Comparison of ENCODE assay signal across 8 cellular contexts in the genomic region with DNA sequence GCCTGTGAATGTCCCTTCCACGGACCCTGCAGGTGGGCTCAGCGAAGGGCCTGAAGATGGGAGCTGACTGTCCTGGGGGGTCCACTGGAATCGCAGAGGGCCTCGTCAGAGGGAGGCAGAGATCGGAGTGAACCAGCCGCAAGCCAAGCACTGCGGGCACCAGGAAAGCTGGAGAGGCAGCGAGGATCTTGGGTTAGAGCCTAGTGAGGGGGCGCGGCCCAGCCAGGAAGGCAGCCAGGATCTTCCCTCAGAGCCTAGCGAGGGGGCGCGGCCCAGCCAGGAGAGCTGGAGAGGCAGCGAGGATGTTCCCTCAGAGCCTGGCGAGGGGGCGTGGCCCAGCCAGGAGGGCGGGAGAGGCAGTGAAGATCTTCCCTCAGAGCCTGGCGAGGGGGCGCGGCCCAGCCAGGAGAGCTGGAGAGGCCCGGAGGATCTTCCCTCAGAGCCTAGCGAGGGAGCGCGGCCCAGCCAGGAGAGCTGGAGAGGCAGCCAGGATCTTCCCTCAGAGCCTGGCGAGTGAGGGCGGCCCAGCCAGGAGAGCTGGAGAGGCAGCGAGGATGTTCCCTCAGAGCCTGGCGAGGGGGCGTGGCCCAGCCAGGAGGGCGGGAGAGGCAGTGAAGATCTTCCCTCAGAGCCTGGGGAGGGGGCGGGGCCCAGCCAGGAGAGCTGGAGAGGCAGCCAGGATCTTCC.
A peak's percentile ranks its signal among the peaks of the same experiment; 100 is the strongest.
DNase-seq lines count a peak whose midpoint lies in the region; ATAC-seq and TF ChIP-seq lines count a peak whose summit lies in the region.
"Not testable (repeated sequence)": the region's sequence is repeated elsewhere in the genome, so short reads cannot be mapped to it uniquely, and the experiment has no call there.

No MANE protein-coding gene starts in this region.

- H3K27ac Mint-ChIP-seq in activated CD8-positive, alpha-beta memory T cell treated with anti-CD3 and anti-CD28 coated beads, Interleukin-2, amount 10 ng/mL, durations not matched to agents 7 days and 5 days = not testable (repeated sequence)

- H3K36me3 ChIP-seq in IMR-90 (ENCODE audit: control insufficient read depth, insufficient read depth, low read length); iPS-18a (ENCODE audit: control insufficient read depth, low read depth, low read length); neuronal stem cell (replicated peaks in 1 of 2; ENCODE audit: control insufficient read depth in 2 of 2, insufficient read depth in 2 of 2, low read length in 2 of 2); thyroid gland: not testable (repeated sequence)

- not testable (repeated sequence) for TF ChIP-seq RAD21 in IMR-90 (IDR thresholded peaks at IDR 0.05; ENCODE audit: low read length)

- dilution Hi-C loops in IMR-90 (cut with HindIII; ENCODE audit: low sequenced_read_pairs, unreplicated experiment) = not testable (repeated sequence)

- H3K27ac ChIP-seq in IMR-90 (ENCODE audit: insufficient read depth, low read length); iPS-18a (ENCODE audit: low read length): not testable (repeated sequence)
- H3K27ac ChIP-seq in dorsolateral prefrontal cortex = peak overlapping the region in 8 of 59 donors; percentile 24 to 64 (median 44)
- peak overlapping the region; percentile 81 for H3K27ac ChIP-seq in neuronal stem cell (replicated peaks; ENCODE audit: low read length)
- H3K27ac ChIP-seq in thyroid gland = peak overlapping the region in 2 of 3 donors; percentile 15 to 44

- not testable (repeated sequence) for BruUV-seq in IMR-90 (replicated peaks; lab: Mats Ljungman, UMichigan)

- peak overlapping the region; percentile 68 for H3K4me3 Mint-ChIP-seq in activated CD8-positive, alpha-beta memory T cell treated with anti-CD3 and anti-CD28 coated beads, Interleukin-2, amount 10 ng/mL, durations not matched to agents 7 days and 5 days

- not testable (repeated sequence) for H3K14ac ChIP-seq in IMR-90 (replicated peaks; ENCODE audit: low read depth, low read length); neuronal stem cell (ENCODE audit: low read length)

- H3K4me1 ChIP-seq in IMR-90 (ENCODE audit: control insufficient read depth, insufficient read depth, low read length); neuronal stem cell (ENCODE audit: control insufficient read depth in 2 of 2, insufficient read depth in 1 of 2, low read depth in 1 of 2, low read length in 2 of 2); thyroid gland: not testable (repeated sequence)
- peaks cover 31% of the 10 kb centered on the region for H3K4me1 ChIP-seq in iPS-18a (ENCODE audit: control insufficient read depth, low read depth, low read length)

- TF ChIP-seq POLR2A in IMR-90 (IDR thresholded peaks at IDR 0.05; ENCODE audit: low read depth, low read length); thyroid gland (IDR thresholded peaks at IDR 0.05): not testable (repeated sequence)

- CTCF ChIA-PET in IMR-90 (lab: Yijun Ruan, JAX) = interaction anchor here (0.7 to 1.0 kb wide), 2 partner anchors 73 to 590 kb away, joined by 3 to 4 read pairs; no protein-coding TSS in a partner anchor
- CTCF ChIA-PET in activated CD8-positive, alpha-beta memory T cell treated with anti-CD3 and anti-CD28 coated beads, Interleukin-2, amount 10 ng/mL, durations not matched to agents 7 days and 5 days (lab: Charles Lee) = interaction anchor here (1.4 kb wide), 1 partner anchor 10 kb away, joined by 3 read pairs; no protein-coding TSS in a partner anchor

- H3K79me1 ChIP-seq in IMR-90 (ENCODE audit: low read depth in 1 of 2, low read length in 2 of 2); neuronal stem cell (ENCODE audit: low read depth, low read length): not testable (repeated sequence)

- in situ Hi-C loops in IMR-90 (cut with MboI; ENCODE audit: low sequenced_read_pairs) = not testable (repeated sequence)

- WGBS in IMR-90 (ENCODE audit: extremely low coverage in 2 of 2, insufficient read length in 1 of 2), 2 experiments = 0% methylated on average over 14 of the region's 31 CpGs; no CpG with 5 or more reads in 1 of the 2 experiments
- WGBS in neuronal stem cell (ENCODE audit: extremely low coverage in 2 of 2, insufficient read length in 2 of 2, insufficient replicate concordance in 1 of 2), 2 donors = no CpG with 5 or more reads among the region's 31 CpGs
- 10 to 12% methylated on average over 23 to 24 of the region's 31 CpGs for WGBS in thyroid gland, 2 donors

- H4K8ac ChIP-seq in IMR-90 (ENCODE audit: low read depth in 2 of 2, low read length in 2 of 2); neuronal stem cell (ENCODE audit: low read depth, low read length): not testable (repeated sequence)

- not testable (repeated sequence) for H2BK120ac ChIP-seq in IMR-90 (ENCODE audit: low read depth, low read length); neuronal stem cell (ENCODE audit: low read depth, low read length)

- not testable (repeated sequence) for H3K9me3 ChIP-seq in IMR-90 (ENCODE audit: control insufficient read depth, insufficient read depth, low read length); iPS-18a (ENCODE audit: control insufficient read depth, low read depth, low read length); neuronal stem cell (replicated peaks in 1 of 2; ENCODE audit: control insufficient read depth in 2 of 2, insufficient read depth in 1 of 2, low read depth in 1 of 2, low read length in 2 of 2); thyroid gland

- ATAC-seq in IMR-90 (ENCODE audit: low read depth) = peak; percentile 71
- not testable (repeated sequence) for ATAC-seq in activated CD8-positive, alpha-beta memory T cell treated with anti-CD3 and anti-CD28 coated beads, Interleukin-2, amount 10 ng/mL, durations not matched to agents 7 days and 5 days

- H4K91ac ChIP-seq in IMR-90 (ENCODE audit: insufficient read depth, low read depth, low read length) = not testable (repeated sequence)
- peak overlapping the region; percentile 89 for H4K91ac ChIP-seq in neuronal stem cell (ENCODE audit: low read depth, low read length, poor library complexity)

- H2AK9ac ChIP-seq in IMR-90 (replicated peaks; ENCODE audit: low read depth, low read length, poor library complexity) = not testable (repeated sequence)

- not testable (repeated sequence) for H3K18ac ChIP-seq in IMR-90 (ENCODE audit: low read depth, low read length)
- H3K18ac ChIP-seq in neuronal stem cell (ENCODE audit: low read length) = peak overlapping the region; percentile 100

- not testable (repeated sequence) for H2AK5ac ChIP-seq in IMR-90 (ENCODE audit: low read depth, low read length)
- H2AK5ac ChIP-seq in neuronal stem cell (ENCODE audit: low read depth, low read length) = peak overlapping the region; percentile 13

- H2BK15ac ChIP-seq in IMR-90 (ENCODE audit: low read depth, low read length) = not testable (repeated sequence)
- H2BK15ac ChIP-seq in neuronal stem cell (ENCODE audit: low read length) = peak overlapping the region; percentile 13

- H3K9ac ChIP-seq in IMR-90 (ENCODE audit: low read depth, low read length) = not testable (repeated sequence)
- H3K9ac ChIP-seq in iPS-18a (ENCODE audit: low read length) = peak overlapping the region; percentile 25
- H3K9ac ChIP-seq in neuronal stem cell (ENCODE audit: low read depth, low read length, poor library complexity) = peak overlapping the region; percentile 94

- not testable (repeated sequence) for H3K4me1 Mint-ChIP-seq in activated CD8-positive, alpha-beta memory T cell treated with anti-CD3 and anti-CD28 coated beads, Interleukin-2, amount 10 ng/mL, durations not matched to agents 7 days and 5 days

- intact Hi-C loops in IMR-90 (cut with micrococcal nuclease) = loop anchor here (1.0 kb wide), 1 partner anchor 63 kb away; the partner anchor contains the start of gene TMEM18
- intact Hi-C loops in dorsolateral prefrontal cortex (cut with DNase I) = loop anchor here in 1 of 2 donors (2.0 kb wide), 1 partner anchor 63 kb away; the partner anchor contains the start of gene TMEM18
- intact Hi-C loops in thyroid gland (cut with DNase I) = loop anchor here (5.0 kb wide), 1 partner anchor 63 kb away; the partner anchor contains the start of gene TMEM18

- not testable (repeated sequence) for H4K20me1 ChIP-seq in IMR-90 (ENCODE audit: insufficient read depth, low read length)

- H2BK20ac ChIP-seq in IMR-90 (ENCODE audit: low read depth, low read length) = not testable (repeated sequence)

- DNase-seq in DMS 273 treated with DMSO at 0.1 percent for 48 hours (lab: John Stamatoyannopoulos, UW) (peak; percentile 82), IMR-90 (peak; percentile 66), NCI-H69 (lab: John Stamatoyannopoulos, UW) (peak; percentile 69), dorsolateral prefrontal cortex (peak in 6 of 10 donors; percentile 20 to 68 (median 52)), neuronal stem cell (ENCODE audit: low spot score) (peak; percentile 100), thyroid gland (peak; percentile 55 to 69)
- DNase-seq in activated CD8-positive, alpha-beta memory T cell treated with anti-CD3 and anti-CD28 coated beads, Interleukin-2, amount 10 ng/mL, durations not matched to agents 7 days and 5 days = not testable (repeated sequence)

- H3K4ac ChIP-seq in IMR-90 (ENCODE audit: low read depth, low read length); neuronal stem cell (ENCODE audit: low read length): not testable (repeated sequence)

- H2AFZ ChIP-seq in IMR-90 (replicated peaks; ENCODE audit: low read length, poor library complexity) (peak overlapping the region; percentile 94), neuronal stem cell (ENCODE audit: low read length) (peak overlapping the region; percentile 95)

- H3K27me3 Mint-ChIP-seq in activated CD8-positive, alpha-beta memory T cell treated with anti-CD3 and anti-CD28 coated beads, Interleukin-2, amount 10 ng/mL, durations not matched to agents 7 days and 5 days = peaks cover 49% of the 10 kb centered on the region

- H3K4me3 ChIP-seq in IMR-90 (ENCODE audit: insufficient read depth, low read depth, low read length) (peak overlapping the region; percentile 23), dorsolateral prefrontal cortex (peak overlapping the region; percentile 23 to 73 (median 52)), iPS-18a (ENCODE audit: low read length) (peak overlapping the region; percentile 78), neuronal stem cell (ENCODE audit: low read length in 2 of 2) (peak overlapping the region; percentile 50 to 81), thyroid gland (replicated peaks in 1 of 3) (peak overlapping the region in 2 of 3 donors; percentile 22 to 28)

- H3K4me2 ChIP-seq in IMR-90 (ENCODE audit: low read depth, low read length) = peak overlapping the region; percentile 82
- H3K4me2 ChIP-seq in neuronal stem cell (ENCODE audit: insufficient read depth, low read length, poor library complexity, severe bottlenecking) = peak overlapping the region; percentile 99

- POLR2A ChIA-PET in IMR-90 (lab: Charles Lee; ENCODE audit: unreplicated experiment) = not testable (repeated sequence)

- not testable (repeated sequence) for H3K9me1 ChIP-seq in IMR-90 (ENCODE audit: insufficient read depth, low read length)

- not testable (repeated sequence) for H3K36me3 Mint-ChIP-seq in activated CD8-positive, alpha-beta memory T cell treated with anti-CD3 and anti-CD28 coated beads, Interleukin-2, amount 10 ng/mL, durations not matched to agents 7 days and 5 days

- H3K9me3 Mint-ChIP-seq in activated CD8-positive, alpha-beta memory T cell treated with anti-CD3 and anti-CD28 coated beads, Interleukin-2, amount 10 ng/mL, durations not matched to agents 7 days and 5 days (ENCODE audit: low read depth) = not testable (repeated sequence)

- not testable (repeated sequence) for H3K23ac ChIP-seq in IMR-90 (ENCODE audit: low read depth, low read length)
- peak overlapping the region; percentile 8 for H3K23ac ChIP-seq in neuronal stem cell (ENCODE audit: low read depth, low read length, poor library complexity)

- H2BK5ac ChIP-seq in IMR-90 (ENCODE audit: low read depth, low read length, poor library complexity, severe bottlenecking) = not testable (repeated sequence)
- H2BK5ac ChIP-seq in neuronal stem cell (ENCODE audit: low read length) = peak overlapping the region; percentile 79

- peak overlapping the region; percentile 11 for H2BK12ac ChIP-seq in neuronal stem cell (ENCODE audit: low read length)

- not testable (repeated sequence) for TF ChIP-seq CTCF in IMR-90 (conservative IDR thresholded peaks at IDR 0.05; ENCODE audit: low read depth, low read length); dorsolateral prefrontal cortex (IDR thresholded peaks at IDR 0.05 in 54 of 56, conservative IDR thresholded peaks at IDR 0.05 in 2 of 56; ENCODE audit: low read depth in 1 of 56, partially characterized antibody in 56 of 56); thyroid gland (IDR thresholded peaks at IDR 0.05)

- not testable (repeated sequence) for H3K56ac ChIP-seq in IMR-90 (ENCODE audit: extremely low read depth, insufficient read depth, low read length)

- H4K5ac ChIP-seq in IMR-90 (ENCODE audit: low read depth, low read length) = not testable (repeated sequence)

- H3K27me3 ChIP-seq in IMR-90 (ENCODE audit: control insufficient read depth, insufficient read depth, low read length); iPS-18a (ENCODE audit: control insufficient read depth, insufficient read depth, low read length); neuronal stem cell (ENCODE audit: control insufficient read depth in 3 of 3, insufficient read depth in 3 of 3, low read depth in 1 of 3, low read length in 3 of 3); thyroid gland: not testable (repeated sequence)
- H3K27me3 ChIP-seq in dorsolateral prefrontal cortex = peaks cover 0 to 64% (median 0%) of the 10 kb centered on the region in 45 donors

Comparison
In these comparisons a context has a peak if more than half of its experiments do, and no peak if none do; other contexts are left out.
1. H3K4me3 ChIP-seq: peak in every context shown above with its lines; median percentile 78 in iPS-18a; 66 in neuronal stem cell; 52 in dorsolateral prefrontal cortex; 25 in thyroid gland; 23 in IMR-90.